ENCODE assay signal across 20 cellular contexts in genomic region chr3:45236964-45237363, GRCh38.
"Had no signal": no experiment of that assay in that cellular context is flagged by ENCODE, and none has a peak within 500 bp of the region (broad histone marks: within the 10 kb centered on the region; RNA-seq: fewer than 3 reads in every experiment).

No MANE protein-coding gene starts in this region.

- H3K27me3 ChIP-seq: neural progenitor cell, ovary had no signal

- H3K27ac Mint-ChIP-seq: activated CD8-positive, alpha-beta memory T cell treated with anti-CD3 and anti-CD28 coated beads, Interleukin-2, amount 10 ng/mL, durations not matched to agents 7 days and 5 days; activated T-cell treated with anti-CD3 and anti-CD28 coated beads, Interleukin-2, amount 50 U/mL, for 24 hours; naive B cell; neural progenitor cell; stimulated activated naive CD8-positive, alpha-beta T cell treated with anti-CD3 and anti-CD28 coated beads, Interleukin-15, amount 100 ng/mL, for 72 hours; T-helper 2 cell treated with Interferon-gamma antibody and Interleukin-4, amounts not matched to agents 5 μg/mL and 100 μg/mL, for 36 hours had no signal

- H2AFZ ChIP-seq: hepatocyte, neural progenitor cell had no signal

- H3K4me3 ChIP-seq: hepatocyte, lung, neural progenitor cell, ovary, thoracic aorta, upper lobe of right lung had no signal

- H3K9ac ChIP-seq: neural progenitor cell had no signal

- H3K9me3 ChIP-seq: ovary, thoracic aorta, upper lobe of right lung had no signal

- H3K4me3 Mint-ChIP-seq: activated CD8-positive, alpha-beta memory T cell treated with anti-CD3 and anti-CD28 coated beads, Interleukin-2, amount 10 ng/mL, durations not matched to agents 7 days and 5 days; activated T-cell treated with anti-CD3 and anti-CD28 coated beads, Interleukin-2, amount 50 U/mL, for 24 hours; naive B cell; neural progenitor cell; stimulated activated naive CD8-positive, alpha-beta T cell treated with anti-CD3 and anti-CD28 coated beads, Interleukin-15, amount 100 ng/mL, for 72 hours; T-helper 2 cell treated with Interferon-gamma antibody and Interleukin-4, amounts not matched to agents 5 μg/mL and 100 μg/mL, for 36 hours had no signal

- H3K4me1 Mint-ChIP-seq: naive B cell; stimulated activated naive CD8-positive, alpha-beta T cell treated with anti-CD3 and anti-CD28 coated beads, Interleukin-15, amount 100 ng/mL, for 72 hours had no signal

- H3K9me3 Mint-ChIP-seq: neural progenitor cell had no signal

- H3K4me1 ChIP-seq: neural progenitor cell, upper lobe of right lung had no signal

- H3K4me2 ChIP-seq: hepatocyte, neural progenitor cell had no signal

- H3K27ac ChIP-seq: hepatocyte, neural progenitor cell, ovary, thoracic aorta, upper lobe of right lung had no signal

- H3K36me3 Mint-ChIP-seq: neural progenitor cell had no signal

- H3K79me2 ChIP-seq: hepatocyte had no signal

- ATAC-seq: activated CD4-positive, CD25-positive, alpha-beta regulatory T cell treated with anti-CD3 and anti-CD28 coated beads, Interleukin-2, amount 50 U/mL, for 24 hours; activated CD8-positive, alpha-beta memory T cell treated with anti-CD3 and anti-CD28 coated beads, Interleukin-2, amount 10 ng/mL, durations not matched to agents 7 days and 5 days; esophagus mucosa; sciatic nerve; stimulated activated naive CD8-positive, alpha-beta T cell treated with anti-CD3 and anti-CD28 coated beads, Interleukin-15, amount 100 ng/mL, for 72 hours; upper lobe of right lung had no signal

- H3K36me3 ChIP-seq: neural progenitor cell, ovary, thoracic aorta, upper lobe of right lung had no signal

- DNase-seq: activated CD4-positive, alpha-beta T cell treated with anti-CD3 and anti-CD28 coated beads, Interleukin-2, amount 50 U/mL, for 48 hours; activated CD8-positive, alpha-beta memory T cell treated with anti-CD3 and anti-CD28 coated beads, Interleukin-2, amount 10 ng/mL, durations not matched to agents 7 days and 5 days; activated effector memory CD4-positive, alpha-beta T cell treated with Interleukin-2 at 50 U/mL for 16 hours; activated naive CD4-positive, alpha-beta T cell treated with anti-CD3 and anti-CD28 coated beads, Interleukin-2, amount 50 U/mL, for 16 hours; activated T-cell treated with anti-CD3 and anti-CD28 coated beads, Interleukin-2, amount 50 U/mL, for 24 hours; islet precursor cell; naive B cell; ovary; stimulated activated naive CD8-positive, alpha-beta T cell treated with anti-CD3 and anti-CD28 coated beads, Interleukin-15, amount 100 ng/mL, for 72 hours; upper lobe of right lung had no signal

- FAIRE-seq: astrocyte, endometrium had no signal
